10 cellular contexts compared by ENCODE assay signal in the genomic region with DNA sequence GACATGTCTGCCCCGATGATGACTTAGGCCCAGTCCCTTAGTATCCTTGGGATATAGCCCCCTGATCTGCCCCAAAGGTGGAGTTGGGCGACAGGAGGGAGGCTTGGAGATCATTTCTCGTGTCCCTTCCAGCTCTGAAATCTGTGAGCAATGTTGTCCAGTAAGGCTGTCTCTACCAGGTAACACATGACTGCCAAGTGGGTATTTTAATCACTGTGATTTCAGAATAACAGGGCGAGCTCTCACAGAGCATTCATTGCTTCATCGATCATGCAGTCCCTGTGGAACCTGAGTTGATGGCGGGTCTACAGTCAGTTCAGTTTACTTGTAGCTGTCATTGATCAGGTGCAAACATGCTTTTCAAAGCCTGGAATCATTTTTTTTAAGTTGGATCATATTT. TPM values are rescaled to one million over a fixed set of nuclear protein-coding genes. Genes with fewer than 3 reads are reported as not detected.
DNase-seq lines count a peak whose midpoint lies in the region; ATAC-seq and TF ChIP-seq lines count a peak whose summit lies in the region.
"Had no signal": no experiment of that assay in that cellular context is flagged by ENCODE, and none has a peak within 500 bp of the region (broad histone marks: within the 10 kb centered on the region; RNA-seq: fewer than 3 reads in every experiment).

No MANE protein-coding gene starts in this region.

- H3K27me3 Mint-ChIP-seq in WTC11 (ENCODE audit: low read depth): no peaks in the 10 kb centered on the region

- H3K4me1 ChIP-seq in right lobe of liver (peaks cover 0 to 33% (median 17%) of the 10 kb centered on the region in 4 donors), thyroid gland (peaks cover 63 to 87% of the 10 kb centered on the region in 2 donors)

- DNase-seq in WTC11 (ENCODE audit: low spot score) (no peak), right lobe of liver (no peak), thyroid gland (peak; percentile 73 to 75), HUDEP-2 (lab: John Stamatoyannopoulos, UW; ENCODE audit: unreplicated experiment in 76 of 76) (no peak), medulla oblongata (ENCODE audit: extremely low spot score) (no peak), SHP77 (lab: John Stamatoyannopoulos, UW) (no peak)
- DNase-seq: GF-D8, SIG-M5 had no signal

- H3K4me3 ChIP-seq in right lobe of liver: no peak overlapping the region
- no peak overlapping the region for H3K4me3 ChIP-seq in thyroid gland (replicated peaks in 1 of 3)

- H3K27ac Mint-ChIP-seq in WTC11: peak overlapping the region; percentile 49

- POLR2A ChIA-PET in WTC11 (lab: Charles Lee): no interaction called here

- H3K36me3 Mint-ChIP-seq in WTC11: peaks cover 14% of the 10 kb centered on the region

- no peaks in the 10 kb centered on the region for H3K9me3 ChIP-seq in right lobe of liver
- no peaks in the 10 kb centered on the region for H3K9me3 ChIP-seq in thyroid gland

- TF ChIP-seq POLR2A in right lobe of liver (IDR thresholded peaks at IDR 0.05): no peak
- TF ChIP-seq POLR2A in thyroid gland (IDR thresholded peaks at IDR 0.05): peak in 1 of 2 donors; percentile 78

- peak overlapping the region in 2 of 3 donors; percentile 78 to 87 for H3K27ac ChIP-seq in right lobe of liver
- H3K27ac ChIP-seq in thyroid gland: peak overlapping the region; percentile 98 to 100 (median 99)
- H3K27ac ChIP-seq: parathyroid adenoma had no signal

- H3K4me3 Mint-ChIP-seq in WTC11: no peak overlapping the region

- H3K27me3 ChIP-seq in right lobe of liver: no peaks in the 10 kb centered on the region
- H3K27me3 ChIP-seq in thyroid gland: no peaks in the 10 kb centered on the region

- ATAC-seq in GM19468 (IDR thresholded peaks at IDR 0.05; ENCODE audit: extremely low read depth, unreplicated experiment) (peak; percentile 33), WTC11 (no peak), right lobe of liver (no peak)

- 83% methylated on average over 5 of the region's 6 CpGs for WGBS in right lobe of liver (ENCODE audit: insufficient coverage, low coverage, low lambda C conversion rate, missing lambda C conversion rate)
- WGBS in thyroid gland, 2 donors: 35 to 37% methylated on average over 6 of the region's 6 CpGs

- CTCF ChIA-PET in WTC11 (lab: Charles Lee): interaction anchor here (0.9 to 2.9 kb wide), 10 partner anchors 16 to 104 kb away, joined by 3 to 10 read pairs (median 6); a partner anchor contains a TSS

- intact Hi-C loops in right lobe of liver (cut with DNase I): loop anchor here in 1 of 2 donors (10.0 kb wide), 1 partner anchor 261 kb away; no protein-coding TSS in a partner anchor
- intact Hi-C loops in thyroid gland (cut with DNase I): no loop called here

- H3K4me1 Mint-ChIP-seq in WTC11: peaks cover 76% of the 10 kb centered on the region

- H3K9me3 Mint-ChIP-seq in WTC11: peaks cover 11% of the 10 kb centered on the region

- TF ChIP-seq CTCF in WTC11 (IDR thresholded peaks at IDR 0.05) (no peak), right lobe of liver (IDR thresholded peaks at IDR 0.05) (no peak), thyroid gland (IDR thresholded peaks at IDR 0.05) (no peak)

- no peaks in the 10 kb centered on the region for H3K36me3 ChIP-seq in right lobe of liver
- no peaks in the 10 kb centered on the region for H3K36me3 ChIP-seq in thyroid gland

TF ChIP-seq in WTC11, 78 proteins besides CTCF, POLR2A, EP300 and RAD21 (continues in another document):
- no peak for TF ChIP-seq IRF2 (CRISPR knock-in tag; IDR thresholded peaks at IDR 0.05; ENCODE audit: borderline replicate concordance, low read depth)
- TF ChIP-seq, protein P1, sequence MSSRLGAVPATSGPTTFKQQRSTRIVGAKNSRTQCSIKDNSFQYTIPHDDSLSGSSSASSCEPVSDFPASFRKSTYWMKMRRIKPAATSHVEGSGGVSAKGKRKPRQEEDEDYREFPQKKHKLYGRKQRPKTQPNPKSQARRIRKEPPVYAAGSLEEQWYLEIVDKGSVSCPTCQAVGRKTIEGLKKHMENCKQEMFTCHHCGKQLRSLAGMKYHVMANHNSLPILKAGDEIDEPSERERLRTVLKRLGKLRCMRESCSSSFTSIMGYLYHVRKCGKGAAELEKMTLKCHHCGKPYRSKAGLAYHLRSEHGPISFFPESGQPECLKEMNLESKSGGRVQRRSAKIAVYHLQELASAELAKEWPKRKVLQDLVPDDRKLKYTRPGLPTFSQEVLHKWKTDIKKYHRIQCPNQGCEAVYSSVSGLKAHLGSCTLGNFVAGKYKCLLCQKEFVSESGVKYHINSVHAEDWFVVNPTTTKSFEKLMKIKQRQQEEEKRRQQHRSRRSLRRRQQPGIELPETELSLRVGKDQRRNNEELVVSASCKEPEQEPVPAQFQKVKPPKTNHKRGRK (CRISPR knock-in tag; IDR thresholded peaks at IDR 0.05; ENCODE audit: borderline replicate concordance): no peak
- TF ChIP-seq, protein P2, sequence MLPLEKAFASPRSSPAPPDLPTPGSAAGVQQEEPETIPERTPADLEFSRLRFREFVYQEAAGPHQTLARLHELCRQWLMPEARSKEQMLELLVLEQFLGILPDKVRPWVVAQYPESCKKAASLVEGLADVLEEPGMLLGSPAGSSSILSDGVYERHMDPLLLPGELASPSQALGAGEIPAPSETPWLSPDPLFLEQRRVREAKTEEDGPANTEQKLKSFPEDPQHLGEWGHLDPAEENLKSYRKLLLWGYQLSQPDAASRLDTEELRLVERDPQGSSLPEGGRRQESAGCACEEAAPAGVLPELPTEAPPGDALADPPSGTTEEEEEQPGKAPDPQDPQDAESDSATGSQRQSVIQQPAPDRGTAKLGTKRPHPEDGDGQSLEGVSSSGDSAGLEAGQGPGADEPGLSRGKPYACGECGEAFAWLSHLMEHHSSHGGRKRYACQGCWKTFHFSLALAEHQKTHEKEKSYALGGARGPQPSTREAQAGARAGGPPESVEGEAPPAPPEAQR (CRISPR knock-in tag; IDR thresholded peaks at IDR 0.05): no peak
- no peak for TF ChIP-seq TP53 (CRISPR knock-in tag; IDR thresholded peaks at IDR 0.05)
- no peak for TF ChIP-seq ZNF121 (CRISPR knock-in tag; IDR thresholded peaks at IDR 0.05)
- TF ChIP-seq, protein P3, sequence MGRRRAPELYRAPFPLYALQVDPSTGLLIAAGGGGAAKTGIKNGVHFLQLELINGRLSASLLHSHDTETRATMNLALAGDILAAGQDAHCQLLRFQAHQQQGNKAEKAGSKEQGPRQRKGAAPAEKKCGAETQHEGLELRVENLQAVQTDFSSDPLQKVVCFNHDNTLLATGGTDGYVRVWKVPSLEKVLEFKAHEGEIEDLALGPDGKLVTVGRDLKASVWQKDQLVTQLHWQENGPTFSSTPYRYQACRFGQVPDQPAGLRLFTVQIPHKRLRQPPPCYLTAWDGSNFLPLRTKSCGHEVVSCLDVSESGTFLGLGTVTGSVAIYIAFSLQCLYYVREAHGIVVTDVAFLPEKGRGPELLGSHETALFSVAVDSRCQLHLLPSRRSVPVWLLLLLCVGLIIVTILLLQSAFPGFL (CRISPR knock-in tag; IDR thresholded peaks at IDR 0.05; ENCODE audit: borderline replicate concordance): no peak
- TF ChIP-seq ZBTB21 (CRISPR knock-in tag; IDR thresholded peaks at IDR 0.05; ENCODE audit: borderline replicate concordance): no peak
- TF ChIP-seq NR1H2 (CRISPR knock-in tag; IDR thresholded peaks at IDR 0.05): no peak
- TF ChIP-seq, protein P4, sequence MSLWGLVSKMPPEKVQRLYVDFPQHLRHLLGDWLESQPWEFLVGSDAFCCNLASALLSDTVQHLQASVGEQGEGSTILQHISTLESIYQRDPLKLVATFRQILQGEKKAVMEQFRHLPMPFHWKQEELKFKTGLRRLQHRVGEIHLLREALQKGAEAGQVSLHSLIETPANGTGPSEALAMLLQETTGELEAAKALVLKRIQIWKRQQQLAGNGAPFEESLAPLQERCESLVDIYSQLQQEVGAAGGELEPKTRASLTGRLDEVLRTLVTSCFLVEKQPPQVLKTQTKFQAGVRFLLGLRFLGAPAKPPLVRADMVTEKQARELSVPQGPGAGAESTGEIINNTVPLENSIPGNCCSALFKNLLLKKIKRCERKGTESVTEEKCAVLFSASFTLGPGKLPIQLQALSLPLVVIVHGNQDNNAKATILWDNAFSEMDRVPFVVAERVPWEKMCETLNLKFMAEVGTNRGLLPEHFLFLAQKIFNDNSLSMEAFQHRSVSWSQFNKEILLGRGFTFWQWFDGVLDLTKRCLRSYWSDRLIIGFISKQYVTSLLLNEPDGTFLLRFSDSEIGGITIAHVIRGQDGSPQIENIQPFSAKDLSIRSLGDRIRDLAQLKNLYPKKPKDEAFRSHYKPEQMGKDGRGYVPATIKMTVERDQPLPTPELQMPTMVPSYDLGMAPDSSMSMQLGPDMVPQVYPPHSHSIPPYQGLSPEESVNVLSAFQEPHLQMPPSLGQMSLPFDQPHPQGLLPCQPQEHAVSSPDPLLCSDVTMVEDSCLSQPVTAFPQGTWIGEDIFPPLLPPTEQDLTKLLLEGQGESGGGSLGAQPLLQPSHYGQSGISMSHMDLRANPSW (CRISPR knock-in tag; conservative IDR thresholded peaks at IDR 0.05; ENCODE audit: low read depth): no peak
- TF ChIP-seq, protein P5, sequence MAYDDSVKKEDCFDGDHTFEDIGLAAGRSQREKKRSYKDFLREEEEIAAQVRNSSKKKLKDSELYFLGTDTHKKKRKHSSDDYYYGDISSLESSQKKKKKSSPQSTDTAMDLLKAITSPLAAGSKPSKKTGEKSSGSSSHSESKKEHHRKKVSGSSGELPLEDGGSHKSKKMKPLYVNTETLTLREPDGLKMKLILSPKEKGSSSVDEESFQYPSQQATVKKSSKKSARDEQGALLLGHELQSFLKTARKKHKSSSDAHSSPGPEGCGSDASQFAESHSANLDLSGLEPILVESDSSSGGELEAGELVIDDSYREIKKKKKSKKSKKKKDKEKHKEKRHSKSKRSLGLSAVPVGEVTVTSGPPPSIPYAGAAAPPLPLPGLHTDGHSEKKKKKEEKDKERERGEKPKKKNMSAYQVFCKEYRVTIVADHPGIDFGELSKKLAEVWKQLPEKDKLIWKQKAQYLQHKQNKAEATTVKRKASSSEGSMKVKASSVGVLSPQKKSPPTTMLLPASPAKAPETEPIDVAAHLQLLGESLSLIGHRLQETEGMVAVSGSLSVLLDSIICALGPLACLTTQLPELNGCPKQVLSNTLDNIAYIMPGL (CRISPR knock-in tag; IDR thresholded peaks at IDR 0.05): no peak
- TF ChIP-seq CREM (CRISPR knock-in tag; IDR thresholded peaks at IDR 0.05): no peak
- no peak for TF ChIP-seq EMX1 (CRISPR knock-in tag; IDR thresholded peaks at IDR 0.05)
- TF ChIP-seq, protein P6, sequence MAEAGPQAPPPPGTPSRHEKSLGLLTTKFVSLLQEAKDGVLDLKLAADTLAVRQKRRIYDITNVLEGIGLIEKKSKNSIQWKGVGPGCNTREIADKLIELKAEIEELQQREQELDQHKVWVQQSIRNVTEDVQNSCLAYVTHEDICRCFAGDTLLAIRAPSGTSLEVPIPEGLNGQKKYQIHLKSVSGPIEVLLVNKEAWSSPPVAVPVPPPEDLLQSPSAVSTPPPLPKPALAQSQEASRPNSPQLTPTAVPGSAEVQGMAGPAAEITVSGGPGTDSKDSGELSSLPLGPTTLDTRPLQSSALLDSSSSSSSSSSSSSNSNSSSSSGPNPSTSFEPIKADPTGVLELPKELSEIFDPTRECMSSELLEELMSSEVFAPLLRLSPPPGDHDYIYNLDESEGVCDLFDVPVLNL (CRISPR knock-in tag; IDR thresholded peaks at IDR 0.05; ENCODE audit: borderline replicate concordance, low read depth): no peak

RNA-seq across cellular contexts. Expression of a gene that starts 39.2 kb away (rescaled TPM):
- 38.0 to 45.5 TPM (median 39.7 TPM) in 3 replicates for total RNA-seq in WTC11 (2021)
- total RNA-seq in right lobe of liver: 10 to 100 TPM in 1 of 6 experiments, 1 to 10 TPM in 5; 5.9 to 12.9 (median 8.7) TPM
- 10 to 100 TPM; 35.9 to 75.5 (median 67.7) TPM for total RNA-seq in thyroid gland

Comparison
In these comparisons a context has a peak if more than half of its experiments do, and no peak if none do; other contexts are left out.
1. DNase-seq: peak in thyroid gland (2 of 2); none in WTC11 (single experiment), right lobe of liver (0 of 3), HUDEP-2 (0 of 76), medulla oblongata (single experiment) and SHP77 (0 of 2).